1 cellular context compared by ENCODE assay signal in genomic region chr14:20934148-20934762, GRCh38.
A peak's percentile ranks its signal among the peaks of the same experiment; 100 is the strongest.
TF ChIP-seq lines count a peak whose summit lies in the region.

No MANE protein-coding gene starts in this region.

TF ChIP-seq in K562, 482 proteins besides CTCF, POLR2A, EP300 and RAD21 (continued from another document):
- TF ChIP-seq, protein P1, sequence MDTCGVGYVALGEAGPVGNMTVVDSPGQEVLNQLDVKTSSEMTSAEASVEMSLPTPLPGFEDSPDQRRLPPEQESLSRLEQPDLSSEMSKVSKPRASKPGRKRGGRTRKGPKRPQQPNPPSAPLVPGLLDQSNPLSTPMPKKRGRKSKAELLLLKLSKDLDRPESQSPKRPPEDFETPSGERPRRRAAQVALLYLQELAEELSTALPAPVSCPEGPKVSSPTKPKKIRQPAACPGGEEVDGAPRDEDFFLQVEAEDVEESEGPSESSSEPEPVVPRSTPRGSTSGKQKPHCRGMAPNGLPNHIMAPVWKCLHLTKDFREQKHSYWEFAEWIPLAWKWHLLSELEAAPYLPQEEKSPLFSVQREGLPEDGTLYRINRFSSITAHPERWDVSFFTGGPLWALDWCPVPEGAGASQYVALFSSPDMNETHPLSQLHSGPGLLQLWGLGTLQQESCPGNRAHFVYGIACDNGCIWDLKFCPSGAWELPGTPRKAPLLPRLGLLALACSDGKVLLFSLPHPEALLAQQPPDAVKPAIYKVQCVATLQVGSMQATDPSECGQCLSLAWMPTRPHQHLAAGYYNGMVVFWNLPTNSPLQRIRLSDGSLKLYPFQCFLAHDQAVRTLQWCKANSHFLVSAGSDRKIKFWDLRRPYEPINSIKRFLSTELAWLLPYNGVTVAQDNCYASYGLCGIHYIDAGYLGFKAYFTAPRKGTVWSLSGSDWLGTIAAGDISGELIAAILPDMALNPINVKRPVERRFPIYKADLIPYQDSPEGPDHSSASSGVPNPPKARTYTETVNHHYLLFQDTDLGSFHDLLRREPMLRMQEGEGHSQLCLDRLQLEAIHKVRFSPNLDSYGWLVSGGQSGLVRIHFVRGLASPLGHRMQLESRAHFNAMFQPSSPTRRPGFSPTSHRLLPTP (IDR thresholded peaks at IDR 0.05; ENCODE audit: borderline replicate concordance, extremely low read depth, insufficient read length) = no peak
- TF ChIP-seq ZNF76 (CRISPR knock-in tag; IDR thresholded peaks at IDR 0.05; ENCODE audit: borderline replicate concordance) = no peak
- TF ChIP-seq, protein P2, sequence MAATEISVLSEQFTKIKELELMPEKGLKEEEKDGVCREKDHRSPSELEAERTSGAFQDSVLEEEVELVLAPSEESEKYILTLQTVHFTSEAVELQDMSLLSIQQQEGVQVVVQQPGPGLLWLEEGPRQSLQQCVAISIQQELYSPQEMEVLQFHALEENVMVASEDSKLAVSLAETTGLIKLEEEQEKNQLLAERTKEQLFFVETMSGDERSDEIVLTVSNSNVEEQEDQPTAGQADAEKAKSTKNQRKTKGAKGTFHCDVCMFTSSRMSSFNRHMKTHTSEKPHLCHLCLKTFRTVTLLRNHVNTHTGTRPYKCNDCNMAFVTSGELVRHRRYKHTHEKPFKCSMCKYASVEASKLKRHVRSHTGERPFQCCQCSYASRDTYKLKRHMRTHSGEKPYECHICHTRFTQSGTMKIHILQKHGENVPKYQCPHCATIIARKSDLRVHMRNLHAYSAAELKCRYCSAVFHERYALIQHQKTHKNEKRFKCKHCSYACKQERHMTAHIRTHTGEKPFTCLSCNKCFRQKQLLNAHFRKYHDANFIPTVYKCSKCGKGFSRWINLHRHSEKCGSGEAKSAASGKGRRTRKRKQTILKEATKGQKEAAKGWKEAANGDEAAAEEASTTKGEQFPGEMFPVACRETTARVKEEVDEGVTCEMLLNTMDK (IDR thresholded peaks at IDR 0.05; ENCODE audit: borderline replicate concordance, insufficient read depth, low read depth, low read length, poor library complexity, severe bottlenecking) = peak; percentile 59
- TF ChIP-seq SMC3 (conservative IDR thresholded peaks at IDR 0.05; ENCODE audit: insufficient read depth, low read depth, low read length) = peak; percentile 48
- no peak for TF ChIP-seq DIDO1 (tag; IDR thresholded peaks at IDR 0.05; ENCODE audit: low read depth)
TF ChIP-seq in K562: peak in this region for 2.
